Comparison of ENCODE assay signal across 10 cellular contexts in the genomic region with DNA sequence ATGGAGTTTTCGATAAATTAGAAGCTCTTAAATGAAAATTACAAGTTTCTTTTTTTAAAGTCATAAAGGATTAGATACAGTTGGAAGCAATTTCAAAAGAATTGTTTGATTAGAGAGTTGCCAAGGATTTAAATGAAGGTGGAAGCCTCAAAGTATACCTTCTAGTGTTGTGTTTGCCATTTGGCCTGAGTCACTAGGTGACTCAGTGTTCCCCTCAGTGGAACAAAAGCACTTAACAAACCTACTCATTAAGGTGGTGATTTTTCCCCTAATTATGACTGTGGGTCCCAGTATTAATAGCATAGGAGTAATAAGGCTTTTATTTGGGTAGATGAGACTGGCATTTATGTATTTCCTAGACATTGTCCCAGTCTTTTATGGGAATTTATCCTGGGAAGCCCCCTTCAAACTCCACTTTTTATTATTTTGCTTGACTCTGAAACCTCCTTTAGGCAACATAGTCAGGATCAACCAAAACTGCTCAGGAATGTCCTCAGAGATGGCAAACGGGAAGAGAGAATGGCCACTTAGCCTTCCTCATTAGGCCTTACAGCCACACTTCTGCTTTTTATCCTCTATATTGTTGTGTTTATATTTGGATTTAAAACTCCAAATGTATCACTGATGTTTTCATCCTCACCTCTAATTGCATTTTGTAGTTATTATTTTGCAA.
A peak's percentile ranks its signal among the peaks of the same experiment; 100 is the strongest.
DNase-seq lines count a peak whose midpoint lies in the region; ATAC-seq and TF ChIP-seq lines count a peak whose summit lies in the region.
"Had no signal": no experiment of that assay in that cellular context is flagged by ENCODE, and none has a peak within 500 bp of the region (broad histone marks: within the 10 kb centered on the region; RNA-seq: fewer than 3 reads in every experiment).

No MANE protein-coding gene starts in this region.

- no peaks in the 10 kb centered on the region for H3K27me3 ChIP-seq in OCI-LY3 (ENCODE audit: low read depth, low read length)
- H3K27me3 ChIP-seq in foreskin keratinocyte = no peaks in the 10 kb centered on the region

- peak overlapping the region; percentile 33 for H3K4me2 ChIP-seq in OCI-LY3 (ENCODE audit: low read length)

- no peak overlapping the region for H3K9ac ChIP-seq in OCI-LY3 (ENCODE audit: low read length)

- H3K9me3 ChIP-seq in OCI-LY3 (ENCODE audit: insufficient read depth, low read length) = no peaks in the 10 kb centered on the region

- peak; percentile 18 for DNase-seq in stimulated activated CD4-positive, alpha-beta T cell treated with anti-CD3 and anti-CD28 coated beads, Interleukin-15, amount 100 ng/mL, for 24 hours
- no peak for DNase-seq in stimulated activated CD4-positive, alpha-beta T cell treated with anti-CD3 and anti-CD28 coated beads, Interleukin-12 subunit alpha, Interleukin-12 subunit beta, amount 100 ng/mL, for 4 hours
- peak; percentile 50 to 68 for DNase-seq in foreskin keratinocyte
- no peak for DNase-seq in NCI-H524 (lab: John Stamatoyannopoulos, UW)
- no peak for DNase-seq in NCI-H2171 treated with DMSO at 0.1 percent for 48 hours (lab: John Stamatoyannopoulos, UW)
- DNase-seq in NCI-H128 (lab: John Stamatoyannopoulos, UW; ENCODE audit: unreplicated experiment) = no peak
- DNase-seq: activated CD8-positive, alpha-beta memory T cell treated with anti-CD3 and anti-CD28 coated beads, Interleukin-2, amount 50 U/mL, for 48 hours; immature natural killer cell had no signal

- H3K36me3 ChIP-seq in OCI-LY3 (replicated peaks; ENCODE audit: low read depth, low read length) = no peaks in the 10 kb centered on the region

- no peaks in the 10 kb centered on the region for H3K79me2 ChIP-seq in OCI-LY3 (ENCODE audit: low read length)

- H3K27ac ChIP-seq in OCI-LY3 (ENCODE audit: low read length) (no peak overlapping the region), foreskin keratinocyte (peak overlapping the region; percentile 88)

- TF ChIP-seq CTCF in OCI-LY3 (IDR thresholded peaks at IDR 0.05; ENCODE audit: low read depth, low read length) (no peak), foreskin keratinocyte (conservative IDR thresholded peaks at IDR 0.05) (no peak)

- H3K4me1 ChIP-seq in OCI-LY3 (ENCODE audit: low read length) = peaks cover 13% of the 10 kb centered on the region
- H3K4me1 ChIP-seq in foreskin keratinocyte = peaks cover 18% of the 10 kb centered on the region

- ATAC-seq in foreskin keratinocyte (peak; percentile 87), HG02763 (IDR thresholded peaks at IDR 0.05; ENCODE audit: unreplicated experiment) (no peak)

- H3K4me3 ChIP-seq in OCI-LY3 (ENCODE audit: low read length) = no peak overlapping the region

- H2AFZ ChIP-seq in OCI-LY3 (ENCODE audit: low read depth, low read length) = no peak overlapping the region

- no peaks in the 10 kb centered on the region for H4K20me1 ChIP-seq in OCI-LY3 (ENCODE audit: insufficient read depth, low read length)

Comparison
In these comparisons a context has a peak if more than half of its experiments do, and no peak if none do; other contexts are left out.
1. DNase-seq: peak in stimulated activated CD4-positive, alpha-beta T cell treated with anti-CD3 and anti-CD28 coated beads, Interleukin-15, amount 100 ng/mL, for 24 hours (single experiment) and foreskin keratinocyte (2 of 2); none in stimulated activated CD4-positive, alpha-beta T cell treated with anti-CD3 and anti-CD28 coated beads, Interleukin-12 subunit alpha, Interleukin-12 subunit beta, amount 100 ng/mL, for 4 hours (single experiment), NCI-H524 (0 of 2), NCI-H2171 treated with DMSO at 0.1 percent for 48 hours (single experiment) and NCI-H128 (single experiment).